In genomic region chr17:50745631-50746030, GRCh38 we compare ENCODE assay signal across 28 cellular contexts. TPM values are rescaled to one million over a fixed set of nuclear protein-coding genes. Genes with fewer than 3 reads are reported as not detected.
"Had no signal": no experiment of that assay in that cellular context is flagged by ENCODE, and none has a peak within 500 bp of the region (broad histone marks: within the 10 kb centered on the region; RNA-seq: fewer than 3 reads in every experiment).

No MANE protein-coding gene starts in this region.

- H3K27me3 Mint-ChIP-seq: naive thymus-derived CD8-positive, alpha-beta T cell; type B pancreatic cell had no signal

- H3K9me3 Mint-ChIP-seq: naive thymus-derived CD8-positive, alpha-beta T cell; type B pancreatic cell had no signal

- H3K4me3 Mint-ChIP-seq: endodermal cell; naive thymus-derived CD8-positive, alpha-beta T cell; type B pancreatic cell had no signal

- H3K27me3 ChIP-seq: heart right ventricle, neutrophil, sigmoid colon, suprapubic skin, thyroid gland had no signal

- DNase-seq: dermis blood vessel endothelial cell; endodermal cell; foreskin melanocyte; heart right ventricle; hypothalamus; kidney glomerular epithelial cell; naive thymus-derived CD8-positive, alpha-beta T cell; posterior cingulate gyrus; sigmoid colon; stimulated activated CD4-positive, alpha-beta T cell treated with anti-CD3 and anti-CD28 coated beads, Interleukin-2, amount 100 ng/mL, for 24 hours; stimulated activated CD4-positive, alpha-beta T cell treated with anti-CD3 and anti-CD28 coated beads, Interleukin-4, amount 100 ng/mL, for 4 hours; stimulated activated naive CD4-positive, alpha-beta T cell; thyroid gland had no signal

- H3K9me3 ChIP-seq: heart right ventricle, neutrophil, sigmoid colon, suprapubic skin, thyroid gland had no signal

- H3K27ac ChIP-seq: heart right ventricle, neutrophil, sigmoid colon, skin epidermis, suprapubic skin, thyroid gland had no signal

- H3K4me3 ChIP-seq: heart right ventricle, sigmoid colon, skin epidermis, suprapubic skin, thyroid gland had no signal

- H3K4me1 ChIP-seq: sigmoid colon, suprapubic skin, thyroid gland had no signal

- H3K27ac Mint-ChIP-seq: endodermal cell, type B pancreatic cell had no signal

- ATAC-seq: heart right ventricle; naive thymus-derived CD8-positive, alpha-beta T cell had no signal

- FAIRE-seq: colon, islet of Langerhans, urothelium cell line had no signal

RNA-seq across cellular contexts. Expression of gene ANKRD40CL, which starts 21.7 kb away (rescaled TPM):
- total RNA-seq: dermis blood vessel endothelial cell; endodermal cell; glomerular endothelial cell; heart right ventricle; liver; lung microvascular endothelial cell; mesenteric fat pad; naive thymus-derived CD8-positive, alpha-beta T cell; osteocyte; pulmonary artery endothelial cell; sigmoid colon; suprapubic skin; thyroid gland had no signal
- polyA plus RNA-seq: esophagus; heart right ventricle; liver; naive thymus-derived CD8-positive, alpha-beta T cell; neural cell had no signal
